Comparison of ENCODE assay signal across 1 cellular context in the genomic region with DNA sequence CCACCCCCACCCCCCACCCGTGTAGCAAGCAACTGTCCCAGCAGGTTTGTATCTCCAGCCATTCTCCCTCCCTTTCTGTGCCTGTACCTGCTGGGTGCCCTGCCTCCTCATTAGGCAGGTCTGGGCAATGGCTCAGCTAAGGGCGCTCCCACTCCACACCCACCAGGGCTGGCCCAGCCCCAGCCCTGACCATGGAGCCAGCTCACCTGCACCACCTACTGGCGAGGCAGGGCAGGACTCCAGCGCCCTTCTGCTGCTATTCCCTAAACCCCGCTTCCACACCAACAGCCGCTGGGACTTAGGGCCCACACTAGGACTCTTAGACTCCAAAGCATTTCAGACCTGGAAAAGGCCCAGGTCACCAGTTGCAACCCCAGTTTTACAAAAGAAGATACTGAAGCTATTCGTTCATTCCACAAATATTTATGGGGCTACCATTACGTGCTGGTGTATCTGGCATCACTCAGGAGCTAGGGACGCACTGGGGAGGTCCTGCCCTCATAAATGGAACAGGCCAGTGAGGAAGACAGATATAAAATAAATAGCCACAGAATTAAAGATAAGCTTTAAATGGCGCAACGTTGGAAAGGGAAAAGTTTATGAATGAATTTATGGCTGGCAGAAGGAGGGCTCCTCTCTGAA.
TF ChIP-seq lines count a peak whose summit lies in the region.

No MANE protein-coding gene starts in this region.

TF ChIP-seq in endothelial cell of umbilical vein, 7 proteins besides CTCF, POLR2A, EP300 and RAD21 (continued from another document):
- TF ChIP-seq GATA2 (IDR thresholded peaks at IDR 0.05; ENCODE audit: insufficient read depth, insufficient read length, low read depth, low read length) (no peak), POLR2AphosphoS5 (IDR thresholded peaks at IDR 0.05; ENCODE audit: insufficient read depth, low read depth, low read length) (no peak), EZH2 (IDR thresholded peaks at IDR 0.05; ENCODE audit: borderline replicate concordance, low read depth, low read length, severe bottlenecking) (no peak), JUN (IDR thresholded peaks at IDR 0.05; ENCODE audit: borderline replicate concordance, insufficient read depth, insufficient read length, low read depth) (no peak)
- TF ChIP-seq, protein P1, sequence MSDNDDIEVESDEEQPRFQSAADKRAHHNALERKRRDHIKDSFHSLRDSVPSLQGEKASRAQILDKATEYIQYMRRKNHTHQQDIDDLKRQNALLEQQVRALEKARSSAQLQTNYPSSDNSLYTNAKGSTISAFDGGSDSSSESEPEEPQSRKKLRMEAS (IDR thresholded peaks at IDR 0.05; ENCODE audit: insufficient read depth, insufficient read length), result no peak
TF ChIP-seq in endothelial cell of umbilical vein: peak in this region for 0.
